ENCODE assay signal across 9 cellular contexts in the genomic region with DNA sequence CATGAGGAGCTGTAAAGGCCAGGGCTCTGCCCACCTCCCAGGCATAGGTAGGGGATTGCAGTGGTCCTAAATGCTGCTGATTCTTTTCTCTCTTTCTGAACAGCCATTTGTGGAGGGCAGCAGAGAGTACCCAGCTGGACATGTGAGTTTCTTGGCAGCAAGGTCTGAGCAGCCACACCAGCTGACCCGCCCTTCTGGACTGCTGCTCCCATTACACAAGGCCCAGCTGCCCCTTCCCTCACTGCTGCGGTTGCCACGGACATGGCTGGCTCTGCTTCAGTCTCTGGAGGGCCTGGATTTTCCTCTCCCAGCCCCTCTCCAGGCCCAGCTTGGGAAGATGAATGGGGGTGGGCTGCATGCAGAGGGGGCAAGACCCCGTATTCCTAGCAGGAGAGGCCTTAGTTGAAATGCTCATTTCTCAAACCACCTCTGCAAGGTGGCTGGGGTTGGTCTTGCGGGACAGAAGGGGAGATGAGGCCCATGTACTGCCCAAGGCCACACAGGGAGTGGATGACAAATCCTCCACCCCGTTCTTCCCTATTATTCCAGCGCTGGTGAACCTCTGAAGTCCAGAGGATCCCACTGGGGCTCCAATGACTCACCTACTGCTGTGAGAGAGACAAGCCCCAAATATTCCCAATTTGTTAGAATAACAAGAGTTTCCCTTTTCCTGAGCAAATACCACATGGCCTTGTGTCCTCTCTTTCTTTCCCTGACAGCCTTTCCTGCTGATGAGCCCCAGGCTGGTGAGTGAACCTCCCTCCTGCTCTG. TPM values are rescaled to one million over a fixed set of nuclear protein-coding genes. Genes with fewer than 3 reads are reported as not detected.
A peak's percentile ranks its signal among the peaks of the same experiment; 100 is the strongest.
DNase-seq lines count a peak whose midpoint lies in the region; ATAC-seq, FAIRE-seq and TF ChIP-seq lines count a peak whose summit lies in the region.
"Had no signal": no experiment of that assay in that cellular context is flagged by ENCODE, and none has a peak within 500 bp of the region (broad histone marks: within the 10 kb centered on the region; RNA-seq: fewer than 3 reads in every experiment).

No MANE protein-coding gene starts in this region.

- no peaks in the 10 kb centered on the region for H3K9me3 ChIP-seq in lower lobe of right lung
- no peaks in the 10 kb centered on the region for H3K9me3 ChIP-seq in thyroid gland
- H3K9me3 ChIP-seq in spleen = no peaks in the 10 kb centered on the region

- FAIRE-seq in HTR-8/SVneo (lab: Jason Lieb, UNC) = no peak

- TF ChIP-seq CTCF in LNCaP clone FGC (IDR thresholded peaks at IDR 0.05; ENCODE audit: control insufficient read depth, extremely low read depth, insufficient read depth) (peak; percentile 7; the same call in 1 of the 2 replicates), dorsolateral prefrontal cortex (IDR thresholded peaks at IDR 0.05 in 54 of 56, conservative IDR thresholded peaks at IDR 0.05 in 2 of 56; ENCODE audit: low read depth in 1 of 56, partially characterized antibody in 56 of 56) (peak in 54 of 56 donors; percentile 19 to 66 (median 44)), lower lobe of right lung (IDR thresholded peaks at IDR 0.05) (no peak), thyroid gland (IDR thresholded peaks at IDR 0.05) (no peak), spleen (IDR thresholded peaks at IDR 0.05 in 8 of 11, conservative IDR thresholded peaks at IDR 0.05 in 3 of 11) (no peak), GM10266 (IDR thresholded peaks at IDR 0.05; ENCODE audit: control insufficient read depth, insufficient read depth, low read depth, missing control alignments) (no peak)

- H3K4me3 ChIP-seq in LNCaP clone FGC (ENCODE audit: low read depth, low read length) (no peak overlapping the region), dorsolateral prefrontal cortex (peak overlapping the region in 1 of 59 donors; percentile 17), lower lobe of right lung (no peak overlapping the region), thyroid gland (replicated peaks in 1 of 3) (no peak overlapping the region), spleen (no peak overlapping the region)

- H3K36me3 ChIP-seq in lower lobe of right lung = no peaks in the 10 kb centered on the region
- H3K36me3 ChIP-seq in thyroid gland = no peaks in the 10 kb centered on the region
- peaks cover 0 to 51% (median 0%) of the 10 kb centered on the region in 6 donors for H3K36me3 ChIP-seq in spleen

- no peaks in the 10 kb centered on the region for H3K27me3 ChIP-seq in dorsolateral prefrontal cortex
- no peaks in the 10 kb centered on the region for H3K27me3 ChIP-seq in lower lobe of right lung (ENCODE audit: low read depth)
- no peaks in the 10 kb centered on the region for H3K27me3 ChIP-seq in thyroid gland
- peaks cover 0 to 7% (median 0%) of the 10 kb centered on the region in 7 donors for H3K27me3 ChIP-seq in spleen (replicated peaks in 1 of 7)

- H3K27ac ChIP-seq in dorsolateral prefrontal cortex (peak overlapping the region; percentile 85 to 99 (median 97)), lower lobe of right lung (no peak overlapping the region), thyroid gland (no peak overlapping the region), spleen (no peak overlapping the region)

- no peak for DNase-seq in LNCaP clone FGC (ENCODE audit: low read depth)
- peak; percentile 73 to 92 (median 89) for DNase-seq in dorsolateral prefrontal cortex
- DNase-seq in lower lobe of right lung = peak; percentile 70
- peak; percentile 68 to 76 for DNase-seq in thyroid gland
- no peak for DNase-seq in HTR-8/SVneo (ENCODE audit: insufficient read length, low spot score)
- no peak for DNase-seq in spleen
- DNase-seq in GM10266 (ENCODE audit: extremely low spot score) = no peak
- DNase-seq: activated T-cell treated with anti-CD3 and anti-CD28 coated beads, Interleukin-2, amount 50 U/mL, for 48 hours; NCI-H146 had no signal

- WGBS in thyroid gland, 2 donors = 67 to 70% methylated on average over 6 to 7 of the region's 7 CpGs
- 73 to 86% (median 83%) methylated on average over 3 to 7 of the region's 7 CpGs for WGBS in spleen, 5 donors

- no peak for TF ChIP-seq POLR2A in thyroid gland (IDR thresholded peaks at IDR 0.05)
- no peak for TF ChIP-seq POLR2A in spleen (IDR thresholded peaks at IDR 0.05)

- intact Hi-C loops in dorsolateral prefrontal cortex (cut with DNase I) = loop anchor here (2.0 to 5.0 kb wide), 3 partner anchors 26 to 72 kb away; a partner anchor contains a TSS
- intact Hi-C loops in lower lobe of right lung (cut with DNase I) = no loop called here
- intact Hi-C loops in thyroid gland (cut with DNase I) = no loop called here
- intact Hi-C loops in spleen (cut with DNase I; ENCODE audit: low total_unique reads) = no loop called here

- peaks cover 30% of the 10 kb centered on the region for H3K4me1 ChIP-seq in lower lobe of right lung
- peaks cover 0 to 11% of the 10 kb centered on the region in 2 donors for H3K4me1 ChIP-seq in thyroid gland
- H3K4me1 ChIP-seq in spleen = peaks cover 0 to 34% (median 16%) of the 10 kb centered on the region in 6 donors

- ATAC-seq in lower lobe of right lung = peak; percentile 52 to 73

RNA-seq across cellular contexts. Expression of a gene that starts 4.7 kb away (rescaled TPM):
- total RNA-seq in dorsolateral prefrontal cortex (under 1 TPM in 16 of 120 experiments, not detected in 104; 0.23 to 0.60 (median 0.40) TPM), lower lobe of right lung (0.68 TPM), thyroid gland (under 1 TPM in 1 of 4 donors, not detected in 3; 0.94 TPM), spleen (1 to 10 TPM in 4 of 7 donors, under 1 TPM in 2, not detected in 1; 0.88 to 3.5 (median 2.0) TPM)
- under 1 TPM; 0.24 to 0.30 (median 0.26) TPM for polyA plus RNA-seq in spleen

RNA-seq across cellular contexts. Expression of a gene that starts 19.6 kb away (rescaled TPM):
- total RNA-seq in dorsolateral prefrontal cortex (10 to 100 TPM in 8 of 120 experiments, 1 to 10 TPM in 112; 1.7 to 13.3 (median 6.4) TPM), lower lobe of right lung (2.2 TPM), thyroid gland (1 to 10 TPM in 1 of 4 donors, under 1 TPM in 3; 0.34 to 1.1 (median 0.59) TPM), spleen (under 1 TPM in 4 of 7 donors, not detected in 3; 0.22 to 0.54 (median 0.30) TPM)
- polyA plus RNA-seq in spleen = under 1 TPM in 2 of 3 donors, not detected in 1; 0.10 to 0.11 TPM

RNA-seq across cellular contexts. Expression of a gene that starts 26.1 kb away (rescaled TPM):
- total RNA-seq in dorsolateral prefrontal cortex = 100 to 1,000 TPM in 2 of 120 experiments, 10 to 100 TPM in 118; 11.2 to 117 (median 25.4) TPM
- 150 TPM for total RNA-seq in lower lobe of right lung
- 10 to 100 TPM; 23.5 to 53.6 (median 39.8) TPM for total RNA-seq in thyroid gland
- 100 to 1,000 TPM in 1 of 7 donors, 10 to 100 TPM in 6; 55.6 to 101 (median 65.3) TPM for total RNA-seq in spleen
- 100 to 1,000 TPM in 1 of 3 donors, 10 to 100 TPM in 2; 78.6 to 105 (median 98.6) TPM for polyA plus RNA-seq in spleen

RNA-seq across cellular contexts. Expression of a gene that starts 52.6 kb away (rescaled TPM):
- total RNA-seq in dorsolateral prefrontal cortex (1 to 10 TPM in 9 of 120 experiments, under 1 TPM in 13, not detected in 98; 0.64 to 1.7 (median 0.90) TPM), lower lobe of right lung (2.9 TPM), thyroid gland (1 to 10 TPM in 1 of 4 donors, not detected in 3; 1.4 TPM), spleen (1 to 10 TPM in 1 of 7 donors, not detected in 6; 1.3 TPM)
- polyA plus RNA-seq in spleen = under 1 TPM in 2 of 3 donors, not detected in 1; 0.16 to 0.18 TPM

Comparison
In these comparisons a context has a peak if more than half of its experiments do, and no peak if none do; other contexts are left out.
1. DNase-seq: peak in dorsolateral prefrontal cortex (10 of 10), lower lobe of right lung (single experiment) and thyroid gland (2 of 2); none in LNCaP clone FGC (single experiment), HTR-8/SVneo (single experiment), spleen (single experiment) and GM10266 (single experiment).
2. CTCF ChIP-seq: peak in LNCaP clone FGC (single experiment) and dorsolateral prefrontal cortex (54 of 56); none in lower lobe of right lung (single experiment), thyroid gland (0 of 6), spleen (0 of 11) and GM10266 (single experiment).
3. H3K27ac ChIP-seq: peak in dorsolateral prefrontal cortex (59 of 59); none in lower lobe of right lung (single experiment), thyroid gland (0 of 3) and spleen (0 of 8).
4. intact Hi-C loops: an anchor here in dorsolateral prefrontal cortex (2.0 to 5.0 kb wide); none called in lower lobe of right lung, thyroid gland and spleen.